ENCODE assay signal across 27 cellular contexts in genomic region chr7:132345730-132346129, GRCh38.
"Had no signal": no experiment of that assay in that cellular context is flagged by ENCODE, and none has a peak within 500 bp of the region (broad histone marks: within the 10 kb centered on the region; RNA-seq: fewer than 3 reads in every experiment).

No MANE protein-coding gene starts in this region.

- H3K4me1 ChIP-seq: body of pancreas, SJSA1 had no signal

- DNase-seq: activated CD4-positive, alpha-beta memory T cell treated with anti-CD3 and anti-CD28 coated beads for 36 hours; activated CD4-positive, alpha-beta T cell treated with anti-CD3 and anti-CD28 coated beads, Interleukin-2, amount 10 ng/mL, durations not matched to agents 7 days and 5 days; activated CD4-positive, CD25-positive, alpha-beta regulatory T cell; activated CD8-positive, alpha-beta memory T cell treated with anti-CD3 and anti-CD28 coated beads for 24 hours; activated effector memory CD4-positive, alpha-beta T cell treated with anti-CD3 and anti-CD28 coated beads, Interleukin-2, amount 50 U/mL, for 16 hours; activated naive CD4-positive, alpha-beta T cell treated with Interleukin-2 at 50 U/mL for 16 hours; activated naive CD8-positive, alpha-beta T cell treated with anti-CD3 and anti-CD28 coated beads, Interleukin-2, amount 50 U/mL, for 24 hours; activated T-cell treated with anti-CD3 and anti-CD28 coated beads, Interleukin-2, amount 50 U/mL, for 4 hours; amniotic stem cell; body of pancreas; KG1; NCI-H1048; NCI-H146; NCI-H187 treated with DMSO at 0.1 percent for 48 hours; NCI-H2081 treated with DMSO at 0.1 percent for 48 hours; NCI-H526; NCI-H82; RPMI8226; SHP77; T-cell; T-helper 2 cell; T1000 had no signal

- H3K9me3 Mint-ChIP-seq: activated CD4-positive, alpha-beta memory T cell treated with anti-CD3 and anti-CD28 coated beads for 36 hours; activated CD4-positive, alpha-beta T cell treated with anti-CD3 and anti-CD28 coated beads, Interleukin-2, amount 10 ng/mL, durations not matched to agents 7 days and 5 days; activated naive CD4-positive, alpha-beta T cell treated with anti-CD3 and anti-CD28 coated beads, Interleukin-2, amount 50 U/mL, for 72 hours; activated naive CD8-positive, alpha-beta T cell treated with anti-CD3 and anti-CD28 coated beads, Interleukin-2, amount 50 U/mL, for 24 hours; activated T-cell treated with anti-CD3 and anti-CD28 coated beads, Interleukin-2, amount 50 U/mL, for 4 hours; T-cell had no signal

- H3K36me3 Mint-ChIP-seq: activated CD4-positive, alpha-beta memory T cell treated with anti-CD3 and anti-CD28 coated beads for 36 hours; activated naive CD4-positive, alpha-beta T cell treated with anti-CD3 and anti-CD28 coated beads, Interleukin-2, amount 50 U/mL, for 72 hours; T-cell had no signal

- ATAC-seq: activated naive CD4-positive, alpha-beta T cell treated with anti-CD3 and anti-CD28 coated beads, Interleukin-2, amount 50 U/mL, for 72 hours; activated naive CD8-positive, alpha-beta T cell treated with anti-CD3 and anti-CD28 coated beads, Interleukin-2, amount 50 U/mL, for 24 hours; activated T-cell treated with anti-CD3 and anti-CD28 coated beads, Interleukin-2, amount 50 U/mL, for 4 hours; body of pancreas; T-cell had no signal

- H3K4me1 Mint-ChIP-seq: activated CD4-positive, alpha-beta T cell treated with anti-CD3 and anti-CD28 coated beads, Interleukin-2, amount 10 ng/mL, durations not matched to agents 7 days and 5 days; activated naive CD8-positive, alpha-beta T cell treated with anti-CD3 and anti-CD28 coated beads, Interleukin-2, amount 50 U/mL, for 24 hours; IgD-negative memory B cell; T-cell had no signal

- H3K27ac Mint-ChIP-seq: activated CD4-positive, alpha-beta memory T cell treated with anti-CD3 and anti-CD28 coated beads for 36 hours; activated CD4-positive, alpha-beta T cell treated with anti-CD3 and anti-CD28 coated beads, Interleukin-2, amount 10 ng/mL, durations not matched to agents 7 days and 5 days; activated naive CD4-positive, alpha-beta T cell treated with anti-CD3 and anti-CD28 coated beads, Interleukin-2, amount 50 U/mL, for 72 hours; activated naive CD8-positive, alpha-beta T cell treated with anti-CD3 and anti-CD28 coated beads, Interleukin-2, amount 50 U/mL, for 24 hours; IgD-negative memory B cell; T-cell had no signal

- H3K4me3 ChIP-seq: ascending aorta, body of pancreas, SJSA1 had no signal

- H3K4me3 Mint-ChIP-seq: activated CD4-positive, alpha-beta memory T cell treated with anti-CD3 and anti-CD28 coated beads for 36 hours; activated CD4-positive, alpha-beta T cell treated with anti-CD3 and anti-CD28 coated beads, Interleukin-2, amount 10 ng/mL, durations not matched to agents 7 days and 5 days; activated naive CD8-positive, alpha-beta T cell treated with anti-CD3 and anti-CD28 coated beads, Interleukin-2, amount 50 U/mL, for 24 hours; activated T-cell treated with anti-CD3 and anti-CD28 coated beads, Interleukin-2, amount 50 U/mL, for 4 hours; IgD-negative memory B cell; T-cell had no signal

- H3K36me3 ChIP-seq: ascending aorta, SJSA1 had no signal

- H3K27me3 ChIP-seq: ascending aorta, body of pancreas, SJSA1 had no signal

- H3K27ac ChIP-seq: ascending aorta, body of pancreas, SJSA1, VCaP had no signal

- H3K9me3 ChIP-seq: ascending aorta, body of pancreas, SJSA1 had no signal
